Comparison of ENCODE assay signal across 25 cellular contexts in the genomic region with DNA sequence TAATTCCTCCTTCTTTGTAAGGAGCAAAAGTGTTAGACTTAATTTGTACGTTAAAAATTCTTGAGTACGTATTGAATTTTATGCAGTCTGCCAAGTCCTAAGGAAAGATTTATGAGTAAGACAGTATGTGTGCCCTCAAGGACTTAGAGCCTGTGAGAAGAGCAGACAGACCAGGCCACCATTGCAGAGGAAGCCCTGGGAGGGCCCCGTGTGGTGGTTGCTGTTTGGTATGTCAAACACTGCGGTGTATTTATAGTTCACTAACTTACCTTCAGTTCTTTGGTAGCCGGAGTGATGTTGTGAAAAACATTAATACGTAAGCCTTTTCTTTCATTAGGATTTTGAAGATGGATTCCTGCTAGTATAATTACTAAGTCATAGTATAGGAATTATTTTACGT.
DNase-seq lines count a peak whose midpoint lies in the region; ATAC-seq and TF ChIP-seq lines count a peak whose summit lies in the region.
"Had no signal": no experiment of that assay in that cellular context is flagged by ENCODE, and none has a peak within 500 bp of the region (broad histone marks: within the 10 kb centered on the region; RNA-seq: fewer than 3 reads in every experiment).

No MANE protein-coding gene starts in this region.

- in situ Hi-C loops in gastrocnemius medialis (cut with MboI; ENCODE audit: low sequenced_read_pairs in 4 of 4) = no loop called here

- peaks cover 16% of the 10 kb centered on the region for H3K36me3 ChIP-seq in SK-N-MC (ENCODE audit: insufficient read depth, low read length)
- peaks cover 50% of the 10 kb centered on the region for H3K36me3 ChIP-seq in left ventricle myocardium inferior
- H3K36me3 ChIP-seq in gastrocnemius medialis = peaks cover 0 to 6% of the 10 kb centered on the region in 2 donors
- no peaks in the 10 kb centered on the region for H3K36me3 ChIP-seq in colonic mucosa
- H3K36me3 ChIP-seq: MG63 had no signal

- ATAC-seq in Right ventricle myocardium inferior = peak; percentile 83
- peak; percentile 61 to 70 for ATAC-seq in gastrocnemius medialis
- no peak for ATAC-seq in GM18868 (IDR thresholded peaks at IDR 0.05; ENCODE audit: unreplicated experiment)
- ATAC-seq: activated T-cell treated with anti-CD3 and anti-CD28 coated beads, Interleukin-2, amount 50 U/mL, for 4 hours; left lung; natural killer cell treated with Interleukin-12 subunit alpha and Interleukin-12 subunit beta and Interleukin-15 and Interleukin-18, amount 100 ng/mL, for 72 hours had no signal

- intact Hi-C loops in Right ventricle myocardium inferior (cut with DNase I) = no loop called here
- intact Hi-C loops in cardiac septum (cut with DNase I) = no loop called here
- intact Hi-C loops in left ventricle myocardium inferior (cut with micrococcal nuclease) = no loop called here
- intact Hi-C loops in gastrocnemius medialis (cut with DNase I; ENCODE audit: low total_unique reads) = no loop called here
- intact Hi-C loops in colonic mucosa (cut with DNase I) = no loop called here

- H3K4me1 ChIP-seq in left ventricle myocardium inferior = peaks cover 7% of the 10 kb centered on the region
- H3K4me1 ChIP-seq in gastrocnemius medialis = no peaks in the 10 kb centered on the region
- H3K4me1 ChIP-seq in colonic mucosa = no peaks in the 10 kb centered on the region
- H3K4me1 ChIP-seq: left lung, spleen, tibial nerve had no signal

- peak; percentile 22 for TF ChIP-seq CTCF in left ventricle myocardium inferior (IDR thresholded peaks at IDR 0.05; ENCODE audit: borderline replicate concordance)
- TF ChIP-seq CTCF in gastrocnemius medialis (IDR thresholded peaks at IDR 0.05 in 4 of 5, conservative IDR thresholded peaks at IDR 0.05 in 1 of 5) = no peak
- TF ChIP-seq CTCF in colonic mucosa (IDR thresholded peaks at IDR 0.05) = no peak

- H3K9me3 ChIP-seq in SK-N-MC (ENCODE audit: low read depth, low read length) (no peaks in the 10 kb centered on the region), left ventricle myocardium inferior (replicated peaks) (no peaks in the 10 kb centered on the region), gastrocnemius medialis (no peaks in the 10 kb centered on the region), colonic mucosa (no peaks in the 10 kb centered on the region)
- H3K9me3 ChIP-seq: left lung, MG63, spleen, tibial nerve had no signal

- H3K27me3 ChIP-seq in left ventricle myocardium inferior (ENCODE audit: low read depth) = no peaks in the 10 kb centered on the region
- no peaks in the 10 kb centered on the region for H3K27me3 ChIP-seq in gastrocnemius medialis
- H3K27me3 ChIP-seq in colonic mucosa = no peaks in the 10 kb centered on the region
- H3K27me3 ChIP-seq: left lung, MG63, spleen, tibial nerve had no signal

- H3K9ac ChIP-seq in SK-N-MC (ENCODE audit: insufficient read length) (no peak overlapping the region), colonic mucosa (ENCODE audit: low read depth in 2 of 2, low read length in 2 of 2) (no peak overlapping the region)
- H3K9ac ChIP-seq: GM23248 had no signal

- H3K27ac ChIP-seq in SK-N-MC (peak overlapping the region; percentile 65), left ventricle myocardium inferior (replicated peaks) (peak overlapping the region; percentile 25), gastrocnemius medialis (peak overlapping the region in 1 of 4 donors; percentile 23), colonic mucosa (no peak overlapping the region)
- H3K27ac ChIP-seq: epithelial cell of prostate, GM23248, left lung, spleen, tibial nerve had no signal

- DNase-seq in Right ventricle myocardium inferior (ENCODE audit: missing footprints) = no peak
- DNase-seq in cardiac septum (ENCODE audit: low spot score) = no peak
- DNase-seq in SK-N-MC (ENCODE audit: low read depth, low spot score) = peak; percentile 34
- DNase-seq in left ventricle myocardium inferior = no peak
- DNase-seq in gastrocnemius medialis = no peak
- no peak for DNase-seq in colonic mucosa
- no peak for DNase-seq in mucosa of gallbladder (ENCODE audit: low spot score)
- DNase-seq: activated CD4-positive, alpha-beta T cell treated with anti-CD3 and anti-CD28 coated beads, Interleukin-2, amount 10 ng/mL, durations not matched to agents 7 days and 5 days; activated T-cell treated with anti-CD3 and anti-CD28 coated beads, Interleukin-2, amount 50 U/mL, for 4 hours; AML-193; CD4-positive, alpha-beta T cell; GM23248; left lung; MG63; NCI-H1436; NCI-H2081 treated with DMSO at 0.1 percent for 48 hours; NCI-H774; retina; SW 1271; T1000 had no signal

- H3K4me3 ChIP-seq in SK-N-MC = no peak overlapping the region; the same call in 1 of the 2 replicates
- H3K4me3 ChIP-seq in left ventricle myocardium inferior = no peak overlapping the region
- no peak overlapping the region for H3K4me3 ChIP-seq in gastrocnemius medialis
- H3K4me3 ChIP-seq in colonic mucosa = no peak overlapping the region
- H3K4me3 ChIP-seq: GM23248, left lung, MG63, spleen, tibial nerve had no signal

- no peak for TF ChIP-seq POLR2A in gastrocnemius medialis (IDR thresholded peaks at IDR 0.05)
